In the genomic region with DNA sequence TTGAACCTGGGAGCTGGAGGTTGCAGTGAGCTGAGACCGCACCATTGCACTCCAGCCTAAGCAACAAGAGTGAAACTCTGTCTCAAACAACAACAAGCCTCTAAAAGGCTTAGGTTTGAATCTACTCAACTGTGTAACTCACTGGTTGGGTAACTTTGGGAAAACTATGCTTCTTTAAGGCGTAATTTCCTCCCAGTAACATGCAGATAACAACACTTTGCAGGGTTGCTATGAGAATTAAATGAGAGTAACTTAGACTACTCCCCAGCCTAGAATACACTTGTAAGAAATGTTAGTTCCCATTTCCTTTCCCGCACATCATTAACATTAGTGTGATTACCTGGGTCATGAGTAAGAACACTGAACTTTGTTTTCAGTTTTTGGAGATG, we compare ENCODE assay signal across 23 cellular contexts. TPM values are rescaled to one million over a fixed set of nuclear protein-coding genes. Genes with fewer than 3 reads are reported as not detected.
"Had no signal": no experiment of that assay in that cellular context is flagged by ENCODE, and none has a peak within 500 bp of the region (broad histone marks: within the 10 kb centered on the region; RNA-seq: fewer than 3 reads in every experiment).

No MANE protein-coding gene starts in this region.

- ATAC-seq: activated naive CD8-positive, alpha-beta T cell treated with anti-CD3 and anti-CD28 coated beads, Interleukin-2, amount 50 U/mL, for 24 hours; activated T-helper 17 cell treated with anti-CD3 and anti-CD28 coated beads, Interleukin-2, amount 50 U/mL, for 72 hours; left colon; pancreas had no signal

- DNase-seq: activated CD4-positive, CD25-positive, alpha-beta regulatory T cell treated with anti-CD3 and anti-CD28 coated beads, Interleukin-2, amount 50 U/mL, for 72 hours; activated naive CD4-positive, alpha-beta T cell treated with anti-CD3 and anti-CD28 coated beads for 36 hours; activated naive CD8-positive, alpha-beta T cell treated with anti-CD3 and anti-CD28 coated beads, Interleukin-2, amount 50 U/mL, for 24 hours; cerebellar nuclear complex; effector CD8-positive, alpha-beta T cell; foreskin fibroblast; glutamatergic neuron; left colon; naive B cell; pancreas; retina; small intestine; stimulated activated CD4-positive, alpha-beta T cell treated with anti-CD3 and anti-CD28 coated beads, Interleukin-4, amount 100 ng/mL, for 24 hours; stimulated activated naive CD4-positive, alpha-beta T cell; tibial artery had no signal

- H3K9ac ChIP-seq: neural progenitor cell had no signal

- H3K4me1 ChIP-seq: ascending aorta, breast epithelium, neural progenitor cell, tibial artery, vagina had no signal

- H3K4me2 ChIP-seq: neural progenitor cell had no signal

- H3K9me3 ChIP-seq: ascending aorta, breast epithelium, pancreas, tibial artery, vagina had no signal

- H3K36me3 ChIP-seq: ascending aorta, breast epithelium, neural progenitor cell, pancreas, tibial artery, vagina had no signal

- H3K4me3 ChIP-seq: ascending aorta, breast epithelium, lung, neural progenitor cell, pancreas, tibial artery, vagina had no signal

- H3K27ac ChIP-seq: ascending aorta, breast epithelium, neural progenitor cell, pancreas, tibial artery, vagina had no signal

- H3K27me3 ChIP-seq: ascending aorta, breast epithelium, neural progenitor cell, pancreas, tibial artery, vagina had no signal

- H2AFZ ChIP-seq: neural progenitor cell had no signal

RNA-seq across cellular contexts. Expression of a gene that starts 5.4 kb away (rescaled TPM):
- total RNA-seq: activated naive CD4-positive, alpha-beta T cell treated with anti-CD3 and anti-CD28 coated beads for 36 hours; ascending aorta; endothelial cell of umbilical vein; subcutaneous adipose tissue; vagina had no signal
